Comparison of ENCODE assay signal across 1 cellular context in genomic region chr12:66500841-66501240, GRCh38.
TF ChIP-seq lines count a peak whose summit lies in the region.

No MANE protein-coding gene starts in this region.

TF ChIP-seq in GM23338, 12 proteins besides CTCF, POLR2A, EP300 and RAD21 (continued from another document):
- TF ChIP-seq ZNF462 (CRISPR knock-in tag; IDR thresholded peaks at IDR 0.05) (no peak), JUNB (IDR thresholded peaks at IDR 0.05; ENCODE audit: unreplicated experiment) (no peak)
TF ChIP-seq in GM23338: peak in this region for 0.
